ENCODE assay signal across 11 cellular contexts in the genomic region with DNA sequence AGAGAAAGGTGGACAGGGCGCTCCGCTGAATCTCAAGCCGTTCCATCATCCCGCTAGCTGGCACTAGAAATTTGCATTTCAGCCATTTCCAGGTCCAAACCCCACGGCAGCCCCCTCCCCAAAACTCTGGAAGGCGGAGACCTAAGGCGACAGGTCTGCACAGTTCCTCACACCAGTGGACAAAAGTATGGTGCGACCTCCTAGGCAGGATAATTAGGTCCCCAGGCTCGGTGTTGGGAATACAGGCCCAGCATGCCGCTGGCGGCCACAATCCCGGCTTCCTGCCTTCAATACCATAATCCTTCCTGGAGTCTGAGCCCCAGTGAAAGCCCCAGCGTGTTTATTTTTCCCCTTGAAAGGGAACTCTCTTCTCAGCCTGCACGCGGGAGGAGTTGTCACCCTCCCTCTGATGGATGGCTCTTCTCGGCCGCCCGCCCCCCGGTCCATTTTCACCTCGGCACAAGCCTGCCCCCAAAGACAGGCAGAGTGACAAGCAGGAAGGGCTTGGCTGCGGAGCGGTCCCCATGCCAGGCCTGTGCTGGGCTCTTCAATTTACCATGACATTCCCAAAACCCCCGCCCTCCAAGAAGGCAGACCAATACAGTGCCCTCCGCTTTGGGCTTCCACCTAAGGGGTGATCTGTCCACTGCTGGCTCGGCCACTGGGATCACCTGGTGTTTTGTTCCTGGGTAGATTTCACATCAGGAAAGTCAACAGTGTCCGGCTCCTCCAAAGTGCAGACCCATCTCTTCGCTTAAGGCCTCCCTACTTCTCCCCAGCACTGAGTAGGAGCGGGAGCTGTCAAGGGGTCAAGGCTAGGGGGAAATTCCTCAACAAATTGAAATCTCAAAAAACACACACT. TPM values are rescaled to one million over a fixed set of nuclear protein-coding genes. Genes with fewer than 3 reads are reported as not detected.
DNase-seq lines count a peak whose midpoint lies in the region; ATAC-seq, FAIRE-seq and TF ChIP-seq lines count a peak whose summit lies in the region.
"Had no signal": no experiment of that assay in that cellular context is flagged by ENCODE, and none has a peak within 500 bp of the region (broad histone marks: within the 10 kb centered on the region; RNA-seq: fewer than 3 reads in every experiment).

No MANE protein-coding gene starts in this region.

- intact Hi-C loops in Calu3 (cut with micrococcal nuclease; ENCODE audit: unreplicated experiment) = loop anchor here (2.0 to 10.0 kb wide), 3 partner anchors 43 to 269 kb away; no protein-coding TSS in a partner anchor
- intact Hi-C loops in ascending aorta (cut with DNase I) = loop anchor here (5.0 kb wide), 1 partner anchor 71 kb away; no protein-coding TSS in a partner anchor

- no peak for TF ChIP-seq CTCF in Calu3 (IDR thresholded peaks at IDR 0.05; ENCODE audit: unreplicated experiment)
- no peak for TF ChIP-seq CTCF in ascending aorta (IDR thresholded peaks at IDR 0.05)
- no peak for TF ChIP-seq CTCF in osteocyte (IDR thresholded peaks at IDR 0.05)

- peak overlapping the region; percentile 66 to 69 for H3K4me3 ChIP-seq in ascending aorta
- H3K4me3 ChIP-seq in iPS-11a (ENCODE audit: low read depth, low read length) = peak overlapping the region; percentile 96

- no peak overlapping the region for H3K27ac ChIP-seq in ascending aorta
- H3K27ac ChIP-seq: C4-2B had no signal

- no peak for FAIRE-seq in H54 (lab: Jason Lieb, UNC)

- no peak for ATAC-seq in activated naive CD8-positive, alpha-beta T cell treated with anti-CD3 and anti-CD28 coated beads, Interleukin-2, amount 50 U/mL, for 24 hours
- no peak for ATAC-seq in stimulated activated naive CD8-positive, alpha-beta T cell treated with anti-CD3 and anti-CD28 coated beads, Interleukin-15, amount 100 ng/mL, for 72 hours

- H3K27me3 ChIP-seq in ascending aorta = no peaks in the 10 kb centered on the region

- CTCF ChIA-PET in Calu3 (lab: Charles Lee) = no interaction called here

- TSS peak; percentile 18 for BruUV-seq in Calu3 (replicated peaks; lab: Mats Ljungman, UMichigan)

- H3K27ac Mint-ChIP-seq in Calu3 (ENCODE audit: unreplicated experiment) (peak overlapping the region; percentile 91), osteocyte (ENCODE audit: unreplicated experiment) (no peak overlapping the region)
- H3K27ac Mint-ChIP-seq in activated naive CD8-positive, alpha-beta T cell treated with anti-CD3 and anti-CD28 coated beads, Interleukin-2, amount 50 U/mL, for 24 hours = no peak overlapping the region
- H3K27ac Mint-ChIP-seq in stimulated activated naive CD8-positive, alpha-beta T cell treated with anti-CD3 and anti-CD28 coated beads, Interleukin-15, amount 100 ng/mL, for 72 hours = no peak overlapping the region

- DNase-seq in Calu3 = peak; percentile 34
- no peak for DNase-seq in ascending aorta (ENCODE audit: low spot score in 2 of 2)
- no peak for DNase-seq in osteocyte (ENCODE audit: extremely low spot score, unreplicated experiment)
- no peak for DNase-seq in activated naive CD8-positive, alpha-beta T cell treated with anti-CD3 and anti-CD28 coated beads, Interleukin-2, amount 50 U/mL, for 24 hours
- no peak for DNase-seq in activated CD4-positive, CD25-positive, alpha-beta regulatory T cell treated with anti-CD3 and anti-CD28 coated beads, Interleukin-2, amount 50 U/mL, for 72 hours
- no peak for DNase-seq in stimulated activated naive CD8-positive, alpha-beta T cell treated with anti-CD3 and anti-CD28 coated beads, Interleukin-15, amount 100 ng/mL, for 72 hours
- no peak for DNase-seq in H54 (ENCODE audit: insufficient read length, low spot score)
- DNase-seq: activated effector memory CD4-positive, alpha-beta T cell treated with Interleukin-2 at 50 U/mL for 16 hours; GOT3 had no signal

- peaks cover 0 to 3% of the 10 kb centered on the region in 2 donors for H3K4me1 ChIP-seq in ascending aorta

- H3K36me3 Mint-ChIP-seq in Calu3 (ENCODE audit: insufficient read depth, unreplicated experiment) = peaks cover 42% of the 10 kb centered on the region
- peaks cover under 1% of the 10 kb centered on the region for H3K36me3 Mint-ChIP-seq in osteocyte (ENCODE audit: unreplicated experiment)
- H3K36me3 Mint-ChIP-seq in activated naive CD8-positive, alpha-beta T cell treated with anti-CD3 and anti-CD28 coated beads, Interleukin-2, amount 50 U/mL, for 24 hours (ENCODE audit: low read depth) = peaks cover 2% of the 10 kb centered on the region

- H3K4me1 Mint-ChIP-seq in Calu3 (ENCODE audit: low read depth, unreplicated experiment) (peaks cover 25% of the 10 kb centered on the region), osteocyte (ENCODE audit: unreplicated experiment) (peaks cover 13% of the 10 kb centered on the region)
- H3K4me1 Mint-ChIP-seq in activated naive CD8-positive, alpha-beta T cell treated with anti-CD3 and anti-CD28 coated beads, Interleukin-2, amount 50 U/mL, for 24 hours = peaks cover 2% of the 10 kb centered on the region
- H3K4me1 Mint-ChIP-seq in stimulated activated naive CD8-positive, alpha-beta T cell treated with anti-CD3 and anti-CD28 coated beads, Interleukin-15, amount 100 ng/mL, for 72 hours = peaks cover 8% of the 10 kb centered on the region

- peak overlapping the region; percentile 97 for H3K4me3 Mint-ChIP-seq in Calu3 (ENCODE audit: low read depth, unreplicated experiment)
- peak overlapping the region; percentile 84 for H3K4me3 Mint-ChIP-seq in osteocyte (ENCODE audit: unreplicated experiment)
- no peak overlapping the region for H3K4me3 Mint-ChIP-seq in activated naive CD8-positive, alpha-beta T cell treated with anti-CD3 and anti-CD28 coated beads, Interleukin-2, amount 50 U/mL, for 24 hours
- H3K4me3 Mint-ChIP-seq in stimulated activated naive CD8-positive, alpha-beta T cell treated with anti-CD3 and anti-CD28 coated beads, Interleukin-15, amount 100 ng/mL, for 72 hours = no peak overlapping the region

- no peak for TF ChIP-seq POLR2A in H54 (IDR thresholded peaks at IDR 0.05; ENCODE audit: low read depth, low read length)

- no peaks in the 10 kb centered on the region for H3K36me3 ChIP-seq in ascending aorta

- H3K27me3 Mint-ChIP-seq in Calu3 (ENCODE audit: unreplicated experiment) = no peaks in the 10 kb centered on the region
- peaks cover 28% of the 10 kb centered on the region for H3K27me3 Mint-ChIP-seq in osteocyte (ENCODE audit: unreplicated experiment)
- peaks cover 59% of the 10 kb centered on the region for H3K27me3 Mint-ChIP-seq in activated naive CD8-positive, alpha-beta T cell treated with anti-CD3 and anti-CD28 coated beads, Interleukin-2, amount 50 U/mL, for 24 hours
- H3K27me3 Mint-ChIP-seq in stimulated activated naive CD8-positive, alpha-beta T cell treated with anti-CD3 and anti-CD28 coated beads, Interleukin-15, amount 100 ng/mL, for 72 hours = peaks cover 71% of the 10 kb centered on the region

- no peaks in the 10 kb centered on the region for H3K9me3 Mint-ChIP-seq in Calu3 (ENCODE audit: low read depth, unreplicated experiment)
- H3K9me3 Mint-ChIP-seq in osteocyte (ENCODE audit: unreplicated experiment) = no peaks in the 10 kb centered on the region
- no peaks in the 10 kb centered on the region for H3K9me3 Mint-ChIP-seq in activated naive CD8-positive, alpha-beta T cell treated with anti-CD3 and anti-CD28 coated beads, Interleukin-2, amount 50 U/mL, for 24 hours
- no peaks in the 10 kb centered on the region for H3K9me3 Mint-ChIP-seq in stimulated activated naive CD8-positive, alpha-beta T cell treated with anti-CD3 and anti-CD28 coated beads, Interleukin-15, amount 100 ng/mL, for 72 hours

- H3K9me3 ChIP-seq in ascending aorta = no peaks in the 10 kb centered on the region

RNA-seq across cellular contexts. Expression of gene FGFR2, which starts 2.2 kb away (rescaled TPM):
- total RNA-seq in Calu3 (2022) (53.6 and 57.9 TPM in 2 replicates), ascending aorta (4.4 TPM), osteocyte (8.0 and 10.3 TPM in 2 replicates)

Comparison
In these comparisons a context has a peak if more than half of its experiments do, and no peak if none do; other contexts are left out.
1. H3K4me3 Mint-ChIP-seq: peak in Calu3 (single experiment) and osteocyte (single experiment); none in activated naive CD8-positive, alpha-beta T cell treated with anti-CD3 and anti-CD28 coated beads, Interleukin-2, amount 50 U/mL, for 24 hours (single experiment) and stimulated activated naive CD8-positive, alpha-beta T cell treated with anti-CD3 and anti-CD28 coated beads, Interleukin-15, amount 100 ng/mL, for 72 hours (0 of 2).